In genomic region chr10:95806687-95807380, GRCh38 we compare ENCODE assay signal across 1 cellular context. TPM values are rescaled to one million over a fixed set of nuclear protein-coding genes. Genes with fewer than 3 reads are reported as not detected.
"Had no signal": no experiment of that assay in that cellular context is flagged by ENCODE, and none has a peak within 500 bp of the region (broad histone marks: within the 10 kb centered on the region; RNA-seq: fewer than 3 reads in every experiment).

No MANE protein-coding gene starts in this region.

RNA-seq across cellular contexts. Expression of gene ENTPD1, which starts 50.9 kb away (rescaled TPM):
- total RNA-seq: PC-3 had no signal
